11 cellular contexts compared by ENCODE assay signal in genomic region chr2:54613794-54614257, GRCh38.
DNase-seq lines count a peak whose midpoint lies in the region; ATAC-seq and TF ChIP-seq lines count a peak whose summit lies in the region.
"Had no signal": no experiment of that assay in that cellular context is flagged by ENCODE, and none has a peak within 500 bp of the region (broad histone marks: within the 10 kb centered on the region; RNA-seq: fewer than 3 reads in every experiment).

No MANE protein-coding gene starts in this region.

- H3K4me1 ChIP-seq in right atrium auricular region (peaks cover 0 to 94% of the 10 kb centered on the region in 2 donors), stomach (peaks cover 38 to 84% (median 70%) of the 10 kb centered on the region in 4 donors)

- H3K27ac ChIP-seq in right atrium auricular region (peak overlapping the region; percentile 4 to 8), stomach (peak overlapping the region; percentile 7 to 62 (median 44))
- H3K27ac ChIP-seq: testis had no signal

- H3K4me1 Mint-ChIP-seq in activated CD4-positive, alpha-beta T cell treated with anti-CD3 and anti-CD28 coated beads for 36 hours, result peaks cover 41% of the 10 kb centered on the region

- POLR2A ChIA-PET in activated CD4-positive, alpha-beta T cell treated with anti-CD3 and anti-CD28 coated beads for 36 hours (lab: Charles Lee), result no interaction called here

- no peak overlapping the region for H3K4me3 Mint-ChIP-seq in activated CD4-positive, alpha-beta T cell treated with anti-CD3 and anti-CD28 coated beads for 36 hours
- H3K4me3 Mint-ChIP-seq: natural killer cell treated with Interleukin-12 subunit alpha and Interleukin-12 subunit beta and Interleukin-15 and Interleukin-18, amount 100 ng/mL, for 72 hours had no signal

- H3K9me3 ChIP-seq in right atrium auricular region (no peaks in the 10 kb centered on the region), stomach (no peaks in the 10 kb centered on the region)
- H3K9me3 ChIP-seq: testis had no signal

- H3K27me3 ChIP-seq in right atrium auricular region, result no peaks in the 10 kb centered on the region
- no peaks in the 10 kb centered on the region for H3K27me3 ChIP-seq in stomach
- H3K27me3 ChIP-seq: testis had no signal

- no peak for TF ChIP-seq POLR2A in stomach (IDR thresholded peaks at IDR 0.05)

- H3K4me3 ChIP-seq in right atrium auricular region (no peak overlapping the region), stomach (no peak overlapping the region)
- H3K4me3 ChIP-seq: testis had no signal

- TF ChIP-seq CTCF in right atrium auricular region (IDR thresholded peaks at IDR 0.05), result no peak
- TF ChIP-seq CTCF in stomach (IDR thresholded peaks at IDR 0.05), result no peak

- no peak for DNase-seq in activated CD4-positive, alpha-beta T cell treated with anti-CD3 and anti-CD28 coated beads for 36 hours
- no peak for DNase-seq in activated CD4-positive, alpha-beta T cell treated with anti-CD3 and anti-CD28 coated beads for 1 hour
- DNase-seq in right atrium auricular region (ENCODE audit: low spot score) (no peak), stomach (no peak), OCI-M2 (lab: John Stamatoyannopoulos, UW; ENCODE audit: unreplicated experiment) (no peak), MV-4-11 (lab: John Stamatoyannopoulos, UW) (no peak)
- DNase-seq: KG1, testis had no signal

- H3K36me3 ChIP-seq in right atrium auricular region (peaks cover 52% of the 10 kb centered on the region), stomach (peaks cover 5 to 53% (median 49%) of the 10 kb centered on the region in 4 donors)

- TF ChIP-seq EP300 in stomach (IDR thresholded peaks at IDR 0.05), result no peak

- no peaks in the 10 kb centered on the region for H3K9me3 Mint-ChIP-seq in activated CD4-positive, alpha-beta T cell treated with anti-CD3 and anti-CD28 coated beads for 36 hours (ENCODE audit: low read depth)
- H3K9me3 Mint-ChIP-seq: natural killer cell treated with Interleukin-12 subunit alpha and Interleukin-12 subunit beta and Interleukin-15 and Interleukin-18, amount 100 ng/mL, for 72 hours had no signal

- no peaks in the 10 kb centered on the region for H3K27me3 Mint-ChIP-seq in activated CD4-positive, alpha-beta T cell treated with anti-CD3 and anti-CD28 coated beads for 36 hours
- H3K27me3 Mint-ChIP-seq: natural killer cell treated with Interleukin-12 subunit alpha and Interleukin-12 subunit beta and Interleukin-15 and Interleukin-18, amount 100 ng/mL, for 72 hours had no signal

- H3K27ac Mint-ChIP-seq in activated CD4-positive, alpha-beta T cell treated with anti-CD3 and anti-CD28 coated beads for 36 hours, result peak overlapping the region; percentile 4

- WGBS in stomach, 5 donors, result 29 to 56% (median 41%) methylated on average over 6 of the region's 6 CpGs

- intact Hi-C loops in activated CD4-positive, alpha-beta T cell treated with anti-CD3 and anti-CD28 coated beads for 36 hours (cut with DNase I, micrococcal nuclease), result no loop called here
- intact Hi-C loops in stomach (cut with DNase I; ENCODE audit: low total_unique reads), result no loop called here

- CTCF ChIA-PET in activated CD4-positive, alpha-beta T cell treated with anti-CD3 and anti-CD28 coated beads for 36 hours (lab: Charles Lee), result interaction anchor here (0.5 to 1.3 kb wide), 4 partner anchors 51 to 86 kb away, joined by 3 to 4 read pairs (median 3); no protein-coding TSS in a partner anchor

- peaks cover 16% of the 10 kb centered on the region for H3K36me3 Mint-ChIP-seq in activated CD4-positive, alpha-beta T cell treated with anti-CD3 and anti-CD28 coated beads for 36 hours (ENCODE audit: low read depth)

- ATAC-seq in activated CD4-positive, alpha-beta T cell treated with anti-CD3 and anti-CD28 coated beads for 36 hours, result no peak
- ATAC-seq in SK-N-SH treated with all-trans-retinoic acid at 6 μM for 48 hours (peak; percentile 42; the same call in 2 of the 3 replicates), GM21526 (IDR thresholded peaks at IDR 0.05; ENCODE audit: low FRiP score, unreplicated experiment) (no peak)
- ATAC-seq: natural killer cell treated with Interleukin-12 subunit alpha and Interleukin-12 subunit beta and Interleukin-15 and Interleukin-18, amount 100 ng/mL, for 72 hours had no signal

TF ChIP-seq in SK-N-SH treated with all-trans-retinoic acid at 6 μM for 48 hours, 23 proteins besides CTCF, POLR2A, EP300 and RAD21:
- TF ChIP-seq TCF4 (CRISPR knock-in tag; IDR thresholded peaks at IDR 0.05; ENCODE audit: borderline replicate concordance), result no peak
- TF ChIP-seq ZC3H10 (CRISPR knock-in tag; IDR thresholded peaks at IDR 0.05), result no peak
- no peak for TF ChIP-seq CSDC2 (CRISPR knock-in tag; IDR thresholded peaks at IDR 0.05)
- TF ChIP-seq SNAI2 (CRISPR knock-in tag; IDR thresholded peaks at IDR 0.05), result no peak
- no peak for TF ChIP-seq TSHZ2 (CRISPR knock-in tag; IDR thresholded peaks at IDR 0.05)
- TF ChIP-seq ISL1 (CRISPR knock-in tag; IDR thresholded peaks at IDR 0.05), result no peak
- no peak for TF ChIP-seq RARB (CRISPR knock-in tag; IDR thresholded peaks at IDR 0.05)
